ENCODE assay signal across 12 cellular contexts in genomic region chr11:45333023-45333422, GRCh38. TPM values are rescaled to one million over a fixed set of nuclear protein-coding genes. Genes with fewer than 3 reads are reported as not detected.
DNase-seq lines count a peak whose midpoint lies in the region; ATAC-seq and TF ChIP-seq lines count a peak whose summit lies in the region.
"Had no signal": no experiment of that assay in that cellular context is flagged by ENCODE, and none has a peak within 500 bp of the region (broad histone marks: within the 10 kb centered on the region; RNA-seq: fewer than 3 reads in every experiment).

No MANE protein-coding gene starts in this region.

- peaks cover 20% of the 10 kb centered on the region for H3K4me1 Mint-ChIP-seq in HFFc6 (ENCODE audit: low read depth)
- H3K4me1 Mint-ChIP-seq: T-cell had no signal

- H3K36me3 ChIP-seq in left ventricle myocardium inferior (no peaks in the 10 kb centered on the region), spleen (no peaks in the 10 kb centered on the region)

- H3K27ac ChIP-seq in left ventricle myocardium inferior (replicated peaks), result peak overlapping the region; percentile 78
- H3K27ac ChIP-seq in spleen, result peak overlapping the region in 7 of 8 donors; percentile 45 to 77 (median 67)

- no peaks in the 10 kb centered on the region; the same call in 1 of the 2 replicates for H3K36me3 Mint-ChIP-seq in HFFc6 (ENCODE audit: low read depth)
- H3K36me3 Mint-ChIP-seq: activated naive CD4-positive, alpha-beta T cell treated with anti-CD3 and anti-CD28 coated beads, Interleukin-2, amount 50 U/mL, for 72 hours; T-cell had no signal

- H3K27me3 ChIP-seq in left ventricle myocardium inferior (ENCODE audit: low read depth) (no peaks in the 10 kb centered on the region), spleen (replicated peaks in 1 of 7) (peaks cover 0 to 7% (median 0%) of the 10 kb centered on the region in 7 donors)
- H3K27me3 ChIP-seq: dorsolateral prefrontal cortex had no signal

- no peak for DNase-seq in HFFc6
- peak; percentile 9 for DNase-seq in RPMI7951 (ENCODE audit: low read depth)
- no peak for DNase-seq in left ventricle myocardium inferior
- no peak for DNase-seq in spleen
- no peak for DNase-seq in lower leg skin (ENCODE audit: low spot score in 2 of 2)
- no peak for DNase-seq in COLO668 (lab: John Stamatoyannopoulos, UW; ENCODE audit: unreplicated experiment)

- H3K4me1 ChIP-seq in left ventricle myocardium inferior (peaks cover 8% of the 10 kb centered on the region), spleen (peaks cover 0 to 12% (median 7%) of the 10 kb centered on the region in 6 donors)

- TF ChIP-seq POLR2A in spleen (IDR thresholded peaks at IDR 0.05), result no peak
- no peak for TF ChIP-seq POLR2A in lower leg skin (IDR thresholded peaks at IDR 0.05)

- no peak for ATAC-seq in HG02884 (IDR thresholded peaks at IDR 0.05; ENCODE audit: unreplicated experiment)
- no peak for ATAC-seq in GM21737 (IDR thresholded peaks at IDR 0.05; ENCODE audit: unreplicated experiment)
- ATAC-seq: activated CD8-positive, alpha-beta T cell treated with anti-CD3 and anti-CD28 coated beads, Interleukin-2, amount 10 ng/mL, durations not matched to agents 7 days and 5 days had no signal

- no peak overlapping the region for H3K27ac Mint-ChIP-seq in HFFc6
- H3K27ac Mint-ChIP-seq: activated CD8-positive, alpha-beta T cell treated with anti-CD3 and anti-CD28 coated beads, Interleukin-2, amount 10 ng/mL, durations not matched to agents 7 days and 5 days; activated naive CD4-positive, alpha-beta T cell treated with anti-CD3 and anti-CD28 coated beads, Interleukin-2, amount 50 U/mL, for 72 hours had no signal

- H3K27me3 Mint-ChIP-seq in HFFc6 (ENCODE audit: insufficient read depth), result peaks cover 14% of the 10 kb centered on the region

- 34 to 49% (median 46%) methylated on average over 10 of the region's 10 CpGs for WGBS in spleen, 5 donors
- 14 to 20% methylated on average over 10 of the region's 10 CpGs for WGBS in lower leg skin, 2 donors

- H3K4me3 ChIP-seq in left ventricle myocardium inferior, result peak overlapping the region; percentile 49
- peak overlapping the region in 2 of 8 donors; percentile 5 to 41 for H3K4me3 ChIP-seq in spleen
- H3K4me3 ChIP-seq in lower leg skin (ENCODE audit: low read depth, poor library complexity, severe bottlenecking), result no peak overlapping the region

- TF ChIP-seq CTCF in HFFc6 (IDR thresholded peaks at IDR 0.05), result no peak
- TF ChIP-seq CTCF in left ventricle myocardium inferior (IDR thresholded peaks at IDR 0.05; ENCODE audit: borderline replicate concordance), result no peak
- no peak for TF ChIP-seq CTCF in spleen (IDR thresholded peaks at IDR 0.05 in 8 of 11, conservative IDR thresholded peaks at IDR 0.05 in 3 of 11)
- TF ChIP-seq CTCF in lower leg skin (IDR thresholded peaks at IDR 0.05), result no peak

- H3K9me3 ChIP-seq in left ventricle myocardium inferior (replicated peaks) (no peaks in the 10 kb centered on the region), spleen (no peaks in the 10 kb centered on the region)

- H3K4me3 Mint-ChIP-seq in HFFc6, result peak overlapping the region; percentile 71
- H3K4me3 Mint-ChIP-seq: activated CD8-positive, alpha-beta T cell treated with anti-CD3 and anti-CD28 coated beads, Interleukin-2, amount 10 ng/mL, durations not matched to agents 7 days and 5 days; T-cell had no signal

- no peaks in the 10 kb centered on the region for H3K9me3 Mint-ChIP-seq in HFFc6
- H3K9me3 Mint-ChIP-seq: activated naive CD4-positive, alpha-beta T cell treated with anti-CD3 and anti-CD28 coated beads, Interleukin-2, amount 50 U/mL, for 72 hours; T-cell had no signal

- intact Hi-C loops in left ventricle myocardium inferior (cut with micrococcal nuclease) (no loop called here), spleen (cut with DNase I; ENCODE audit: low total_unique reads) (loop anchor here (2.0 to 10.0 kb wide), 2 partner anchors 222 to 408 kb away; no protein-coding TSS in a partner anchor), lower leg skin (cut with DNase I; ENCODE audit: low total_unique reads) (loop anchor here (2.0 to 10.0 kb wide), 2 partner anchors 222 to 442 kb away; no protein-coding TSS in a partner anchor)

RNA-seq across cellular contexts. Expression of gene SYT13, which starts 46.9 kb away (rescaled TPM):
- not detected for total RNA-seq in HFFc6 (2021; fragmentation: NEBNext Ultra II Directional; extraction: Animal tissue kit (Norgen Biotek cat#: 25700))
- total RNA-seq in RPMI7951 (2014; rRNA removed; shearing (Covaris generic)), result 0.10 and 0.72 TPM in 2 replicates
- total RNA-seq in left ventricle myocardium inferior (5.9 TPM), spleen (under 1 TPM in 5 of 7 donors, not detected in 2; 0.03 to 0.64 (median 0.28) TPM), lower leg skin (1 to 10 TPM in 1 of 4 donors, under 1 TPM in 1, not detected in 2; 0.03 to 1.6 TPM)
- under 1 TPM; 0.02 to 0.11 (median 0.03) TPM for polyA plus RNA-seq in spleen
- total RNA-seq: activated CD8-positive, alpha-beta T cell treated with anti-CD3 and anti-CD28 coated beads, Interleukin-2, amount 10 ng/mL, durations not matched to agents 7 days and 5 days; activated naive CD4-positive, alpha-beta T cell treated with anti-CD3 and anti-CD28 coated beads, Interleukin-2, amount 50 U/mL, for 72 hours had no signal
